Comparison of ENCODE assay signal across 22 cellular contexts in the genomic region with DNA sequence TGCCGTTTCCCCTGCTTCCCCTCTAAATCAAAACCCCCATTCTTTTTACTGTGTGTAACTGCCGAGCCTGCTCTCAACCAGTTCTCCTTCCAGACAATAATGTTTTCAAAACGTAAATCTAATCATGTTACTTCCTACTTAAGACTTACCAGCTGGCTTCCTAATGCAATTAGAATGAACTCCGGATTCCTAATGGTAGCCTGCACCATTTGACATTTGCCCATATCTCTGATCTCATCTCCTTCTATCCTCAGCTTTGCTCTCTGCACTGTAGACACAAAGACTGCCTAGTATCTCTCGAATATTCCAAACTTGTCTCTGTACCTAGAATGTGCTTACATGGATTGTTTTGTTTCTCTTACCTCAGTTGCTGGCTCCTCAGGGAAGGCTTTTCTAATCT.
"Had no signal": no experiment of that assay in that cellular context is flagged by ENCODE, and none has a peak within 500 bp of the region (broad histone marks: within the 10 kb centered on the region; RNA-seq: fewer than 3 reads in every experiment).

No MANE protein-coding gene starts in this region.

- H3K4me1 Mint-ChIP-seq: activated naive CD8-positive, alpha-beta T cell treated with anti-CD3 and anti-CD28 coated beads, Interleukin-2, amount 10 ng/mL, durations not matched to agents 7 days and 5 days; naive thymus-derived CD8-positive, alpha-beta T cell; T-cell had no signal

- DNase-seq: activated CD4-positive, CD25-positive, alpha-beta regulatory T cell treated with anti-CD3 and anti-CD28 coated beads, Interleukin-2, amount 50 U/mL, for 72 hours; activated naive CD4-positive, alpha-beta T cell treated with Interleukin-2 at 50 U/mL for 16 hours; activated naive CD8-positive, alpha-beta T cell treated with anti-CD3 and anti-CD28 coated beads, Interleukin-2, amount 10 ng/mL, durations not matched to agents 7 days and 5 days; activated T-cell treated with anti-CD3 and anti-CD28 coated beads, Interleukin-2, amount 50 U/mL, for 4 hours; amniotic stem cell; effector CD8-positive, alpha-beta T cell; foreskin keratinocyte; kidney; left lung; naive thymus-derived CD8-positive, alpha-beta T cell; stimulated activated CD4-positive, alpha-beta T cell treated with anti-CD3 and anti-CD28 coated beads, Interleukin-2, amount 100 ng/mL, for 48 hours; stimulated activated CD8-positive, alpha-beta memory T cell treated with anti-CD3 and anti-CD28 coated beads, Interleukin-4, amount 100 ng/mL, for 48 hours; stimulated activated naive CD4-positive, alpha-beta T cell; T-cell; thyroid gland; upper lobe of right lung had no signal

- H3K9me3 Mint-ChIP-seq: activated naive CD8-positive, alpha-beta T cell treated with anti-CD3 and anti-CD28 coated beads, Interleukin-2, amount 10 ng/mL, durations not matched to agents 7 days and 5 days; activated T-cell treated with anti-CD3 and anti-CD28 coated beads, Interleukin-2, amount 50 U/mL, for 4 hours; dendritic cell treated with granulocyte-macrophage colony-stimulating factor and Interleukin-4, amounts not matched to agents 40 ng/mL and 50 ng/mL, for 4 days; naive thymus-derived CD8-positive, alpha-beta T cell; neural progenitor cell; T-cell; T-helper 2 cell treated with Interferon-gamma antibody and Interleukin-4, amounts not matched to agents 5 μg/mL and 100 μg/mL, for 36 hours had no signal

- ATAC-seq: activated T-cell treated with anti-CD3 and anti-CD28 coated beads, Interleukin-2, amount 50 U/mL, for 4 hours; left lung; naive thymus-derived CD8-positive, alpha-beta T cell; T-cell; upper lobe of right lung had no signal

- H3K27me3 Mint-ChIP-seq: activated naive CD8-positive, alpha-beta T cell treated with anti-CD3 and anti-CD28 coated beads, Interleukin-2, amount 10 ng/mL, durations not matched to agents 7 days and 5 days; dendritic cell treated with granulocyte-macrophage colony-stimulating factor and Interleukin-4, amounts not matched to agents 40 ng/mL and 50 ng/mL, for 4 days; naive thymus-derived CD8-positive, alpha-beta T cell; progenitor cell of endocrine pancreas; T-cell had no signal

- H3K36me3 Mint-ChIP-seq: T-cell had no signal

- H3K4me3 Mint-ChIP-seq: activated naive CD8-positive, alpha-beta T cell treated with anti-CD3 and anti-CD28 coated beads, Interleukin-2, amount 10 ng/mL, durations not matched to agents 7 days and 5 days; activated T-cell treated with anti-CD3 and anti-CD28 coated beads, Interleukin-2, amount 50 U/mL, for 4 hours; dendritic cell treated with granulocyte-macrophage colony-stimulating factor and Interleukin-4, amounts not matched to agents 40 ng/mL and 50 ng/mL, for 4 days; naive thymus-derived CD8-positive, alpha-beta T cell; neural progenitor cell; T-cell; T-helper 2 cell treated with Interferon-gamma antibody and Interleukin-4, amounts not matched to agents 5 μg/mL and 100 μg/mL, for 36 hours had no signal

- H3K27ac Mint-ChIP-seq: activated naive CD8-positive, alpha-beta T cell treated with anti-CD3 and anti-CD28 coated beads, Interleukin-2, amount 10 ng/mL, durations not matched to agents 7 days and 5 days; dendritic cell treated with granulocyte-macrophage colony-stimulating factor and Interleukin-4, amounts not matched to agents 40 ng/mL and 50 ng/mL, for 4 days; naive thymus-derived CD8-positive, alpha-beta T cell; neural progenitor cell; progenitor cell of endocrine pancreas; T-cell; T-helper 2 cell treated with Interferon-gamma antibody and Interleukin-4, amounts not matched to agents 5 μg/mL and 100 μg/mL, for 36 hours had no signal

- FAIRE-seq: bronchial epithelial cell, kidney had no signal

- H3K27ac ChIP-seq: foreskin keratinocyte, left lung, neural progenitor cell, thyroid gland, upper lobe of right lung, VCaP had no signal
